ENCODE assay signal across 18 cellular contexts in the genomic region with DNA sequence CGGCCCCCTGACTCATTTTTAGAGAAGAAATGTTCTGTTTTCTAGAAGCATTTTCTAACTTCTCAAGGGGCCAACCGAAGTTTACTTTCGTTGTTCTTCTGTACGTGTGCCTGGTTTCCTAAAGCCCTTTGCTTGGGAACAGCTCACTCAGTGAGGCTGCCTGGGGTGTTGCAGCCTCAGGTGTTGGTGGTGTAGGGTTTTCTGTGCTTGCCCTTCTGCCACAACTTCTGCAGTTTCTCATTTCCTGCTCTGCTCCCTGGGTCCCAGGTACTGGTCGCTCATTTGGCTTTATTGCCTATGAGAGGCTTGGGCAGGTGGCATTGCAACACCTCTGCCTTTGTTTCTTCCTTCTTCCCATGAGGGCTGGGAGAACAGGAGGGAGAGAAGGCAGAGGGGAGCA.
A peak's percentile ranks its signal among the peaks of the same experiment; 100 is the strongest.
DNase-seq lines count a peak whose midpoint lies in the region; ATAC-seq and TF ChIP-seq lines count a peak whose summit lies in the region.
"Had no signal": no experiment of that assay in that cellular context is flagged by ENCODE, and none has a peak within 500 bp of the region (broad histone marks: within the 10 kb centered on the region; RNA-seq: fewer than 3 reads in every experiment).

No MANE protein-coding gene starts in this region.

- intact Hi-C loops in activated CD4-positive, alpha-beta T cell treated with anti-CD3 and anti-CD28 coated beads, Interleukin-2, amount 10 ng/mL, durations not matched to agents 24 days and 14 days (cut with micrococcal nuclease) = no loop called here
- intact Hi-C loops in activated T-helper 1 cell treated with anti-CD3 and anti-CD28 coated beads, Interleukin-12 subunit alpha, Interleukin-12 subunit beta, Interleukin-2, Interleukin-4 antibody, amounts not matched to agents 30 ng/mL and 10 ng/mL and 1 ng/mL, durations not matched to agents 14 hours and 24 hours and 36 hours (cut with micrococcal nuclease) = loop anchor here (10.0 kb wide), 2 partner anchors 277 to 1337 kb away; a partner anchor contains a TSS

- no peaks in the 10 kb centered on the region for H3K27me3 Mint-ChIP-seq in activated CD4-positive, alpha-beta T cell treated with anti-CD3 and anti-CD28 coated beads, Interleukin-2, amount 10 ng/mL, durations not matched to agents 24 days and 14 days
- peaks cover 2% of the 10 kb centered on the region for H3K27me3 Mint-ChIP-seq in activated T-helper 1 cell treated with anti-CD3 and anti-CD28 coated beads, Interleukin-12 subunit alpha, Interleukin-12 subunit beta, Interleukin-2, Interleukin-4 antibody, amounts not matched to agents 30 ng/mL and 10 ng/mL and 1 ng/mL, durations not matched to agents 14 hours and 24 hours and 36 hours (ENCODE audit: insufficient read depth)
- H3K27me3 Mint-ChIP-seq in nephron progenitor cell (ENCODE audit: low read depth, poor library complexity) (peaks cover 3% of the 10 kb centered on the region), HFFc6 (ENCODE audit: insufficient read depth) (peaks cover 2% of the 10 kb centered on the region)

- H3K27ac Mint-ChIP-seq in activated CD4-positive, alpha-beta T cell treated with anti-CD3 and anti-CD28 coated beads, Interleukin-2, amount 10 ng/mL, durations not matched to agents 24 days and 14 days = no peak overlapping the region
- H3K27ac Mint-ChIP-seq in activated T-helper 1 cell treated with anti-CD3 and anti-CD28 coated beads, Interleukin-12 subunit alpha, Interleukin-12 subunit beta, Interleukin-2, Interleukin-4 antibody, amounts not matched to agents 30 ng/mL and 10 ng/mL and 1 ng/mL, durations not matched to agents 14 hours and 24 hours and 36 hours = no peak overlapping the region
- H3K27ac Mint-ChIP-seq in nephron progenitor cell (peak overlapping the region; percentile 52), HFFc6 (no peak overlapping the region)

- peaks cover 25% of the 10 kb centered on the region for H3K9me3 ChIP-seq in KOPT-K1 (ENCODE audit: insufficient read depth, low read length, poor library complexity, severe bottlenecking)
- H3K9me3 ChIP-seq: A549 had no signal

- TF ChIP-seq CTCF in nephron progenitor cell (IDR thresholded peaks at IDR 0.05) (no peak), HFFc6 (IDR thresholded peaks at IDR 0.05) (no peak)

- peaks cover 16% of the 10 kb centered on the region; the same call in 1 of the 2 replicates for H3K36me3 ChIP-seq in KOPT-K1 (ENCODE audit: insufficient read depth, low read length)

- peaks cover 25% of the 10 kb centered on the region for H3K9me3 Mint-ChIP-seq in activated CD4-positive, alpha-beta T cell treated with anti-CD3 and anti-CD28 coated beads, Interleukin-2, amount 10 ng/mL, durations not matched to agents 24 days and 14 days
- H3K9me3 Mint-ChIP-seq in activated T-helper 1 cell treated with anti-CD3 and anti-CD28 coated beads, Interleukin-12 subunit alpha, Interleukin-12 subunit beta, Interleukin-2, Interleukin-4 antibody, amounts not matched to agents 30 ng/mL and 10 ng/mL and 1 ng/mL, durations not matched to agents 14 hours and 24 hours and 36 hours = peaks cover 26% of the 10 kb centered on the region
- H3K9me3 Mint-ChIP-seq in nephron progenitor cell = peaks cover 35% of the 10 kb centered on the region
- H3K9me3 Mint-ChIP-seq in HFFc6 = no peaks in the 10 kb centered on the region

- no peak for ATAC-seq in GM18520 (IDR thresholded peaks at IDR 0.05; ENCODE audit: unreplicated experiment)
- ATAC-seq: A549, HepG2, Panc1 had no signal

- DNase-seq in activated CD4-positive, alpha-beta T cell treated with anti-CD3 and anti-CD28 coated beads, Interleukin-2, amount 10 ng/mL, durations not matched to agents 24 days and 14 days = peak; percentile 62
- DNase-seq in activated CD4-positive, alpha-beta T cell treated with anti-CD3 and anti-CD28 coated beads for 1 hour = no peak
- peak; percentile 1 for DNase-seq in activated T-helper 1 cell treated with anti-CD3 and anti-CD28 coated beads, Interleukin-12 subunit alpha, Interleukin-12 subunit beta, Interleukin-2, Interleukin-4 antibody, amounts not matched to agents 30 ng/mL and 10 ng/mL and 1 ng/mL, durations not matched to agents 14 hours and 24 hours and 36 hours (ENCODE audit: low spot score)
- DNase-seq in nephron progenitor cell = no peak
- DNase-seq in HFFc6 = no peak
- no peak for DNase-seq in GF-D8 (lab: John Stamatoyannopoulos, UW)
- DNase-seq: DMS 273 treated with DMSO at 0.1 percent for 48 hours, GOT3, NCI-H1092, NCI-H146, NCI-H774 had no signal

- H3K4me1 Mint-ChIP-seq in activated CD4-positive, alpha-beta T cell treated with anti-CD3 and anti-CD28 coated beads, Interleukin-2, amount 10 ng/mL, durations not matched to agents 24 days and 14 days = peaks cover 22% of the 10 kb centered on the region
- H3K4me1 Mint-ChIP-seq in activated T-helper 1 cell treated with anti-CD3 and anti-CD28 coated beads, Interleukin-12 subunit alpha, Interleukin-12 subunit beta, Interleukin-2, Interleukin-4 antibody, amounts not matched to agents 30 ng/mL and 10 ng/mL and 1 ng/mL, durations not matched to agents 14 hours and 24 hours and 36 hours (ENCODE audit: low read depth) = peaks cover 21% of the 10 kb centered on the region
- H3K4me1 Mint-ChIP-seq in nephron progenitor cell (peaks cover 44% of the 10 kb centered on the region), HFFc6 (ENCODE audit: low read depth) (peaks cover 13% of the 10 kb centered on the region)

- H3K36me3 Mint-ChIP-seq in activated CD4-positive, alpha-beta T cell treated with anti-CD3 and anti-CD28 coated beads, Interleukin-2, amount 10 ng/mL, durations not matched to agents 24 days and 14 days (ENCODE audit: low read depth) = peaks cover 15% of the 10 kb centered on the region
- H3K36me3 Mint-ChIP-seq in activated T-helper 1 cell treated with anti-CD3 and anti-CD28 coated beads, Interleukin-12 subunit alpha, Interleukin-12 subunit beta, Interleukin-2, Interleukin-4 antibody, amounts not matched to agents 30 ng/mL and 10 ng/mL and 1 ng/mL, durations not matched to agents 14 hours and 24 hours and 36 hours (ENCODE audit: low read depth) = peaks cover 7% of the 10 kb centered on the region
- H3K36me3 Mint-ChIP-seq in nephron progenitor cell (ENCODE audit: low read depth) (peaks cover 52% of the 10 kb centered on the region), HFFc6 (ENCODE audit: low read depth) (peaks cover 8% of the 10 kb centered on the region)

- peak overlapping the region; percentile 77 for H3K27ac ChIP-seq in KOPT-K1 (ENCODE audit: low read depth, low read length, poor library complexity, severe bottlenecking)
- H3K27ac ChIP-seq: C4-2B, KMS-11 had no signal

- H3K4me3 Mint-ChIP-seq in activated CD4-positive, alpha-beta T cell treated with anti-CD3 and anti-CD28 coated beads, Interleukin-2, amount 10 ng/mL, durations not matched to agents 24 days and 14 days = no peak overlapping the region
- no peak overlapping the region for H3K4me3 Mint-ChIP-seq in activated T-helper 1 cell treated with anti-CD3 and anti-CD28 coated beads, Interleukin-12 subunit alpha, Interleukin-12 subunit beta, Interleukin-2, Interleukin-4 antibody, amounts not matched to agents 30 ng/mL and 10 ng/mL and 1 ng/mL, durations not matched to agents 14 hours and 24 hours and 36 hours
- H3K4me3 Mint-ChIP-seq in nephron progenitor cell (no peak overlapping the region), HFFc6 (no peak overlapping the region)

Comparison
In these comparisons a context has a peak if more than half of its experiments do, and no peak if none do; other contexts are left out.
1. DNase-seq: peak in activated CD4-positive, alpha-beta T cell treated with anti-CD3 and anti-CD28 coated beads, Interleukin-2, amount 10 ng/mL, durations not matched to agents 24 days and 14 days (single experiment) and activated T-helper 1 cell treated with anti-CD3 and anti-CD28 coated beads, Interleukin-12 subunit alpha, Interleukin-12 subunit beta, Interleukin-2, Interleukin-4 antibody, amounts not matched to agents 30 ng/mL and 10 ng/mL and 1 ng/mL, durations not matched to agents 14 hours and 24 hours and 36 hours (single experiment); none in activated CD4-positive, alpha-beta T cell treated with anti-CD3 and anti-CD28 coated beads for 1 hour (single experiment), nephron progenitor cell (single experiment), HFFc6 (single experiment) and GF-D8 (single experiment).